10 cellular contexts compared by ENCODE assay signal in the genomic region with DNA sequence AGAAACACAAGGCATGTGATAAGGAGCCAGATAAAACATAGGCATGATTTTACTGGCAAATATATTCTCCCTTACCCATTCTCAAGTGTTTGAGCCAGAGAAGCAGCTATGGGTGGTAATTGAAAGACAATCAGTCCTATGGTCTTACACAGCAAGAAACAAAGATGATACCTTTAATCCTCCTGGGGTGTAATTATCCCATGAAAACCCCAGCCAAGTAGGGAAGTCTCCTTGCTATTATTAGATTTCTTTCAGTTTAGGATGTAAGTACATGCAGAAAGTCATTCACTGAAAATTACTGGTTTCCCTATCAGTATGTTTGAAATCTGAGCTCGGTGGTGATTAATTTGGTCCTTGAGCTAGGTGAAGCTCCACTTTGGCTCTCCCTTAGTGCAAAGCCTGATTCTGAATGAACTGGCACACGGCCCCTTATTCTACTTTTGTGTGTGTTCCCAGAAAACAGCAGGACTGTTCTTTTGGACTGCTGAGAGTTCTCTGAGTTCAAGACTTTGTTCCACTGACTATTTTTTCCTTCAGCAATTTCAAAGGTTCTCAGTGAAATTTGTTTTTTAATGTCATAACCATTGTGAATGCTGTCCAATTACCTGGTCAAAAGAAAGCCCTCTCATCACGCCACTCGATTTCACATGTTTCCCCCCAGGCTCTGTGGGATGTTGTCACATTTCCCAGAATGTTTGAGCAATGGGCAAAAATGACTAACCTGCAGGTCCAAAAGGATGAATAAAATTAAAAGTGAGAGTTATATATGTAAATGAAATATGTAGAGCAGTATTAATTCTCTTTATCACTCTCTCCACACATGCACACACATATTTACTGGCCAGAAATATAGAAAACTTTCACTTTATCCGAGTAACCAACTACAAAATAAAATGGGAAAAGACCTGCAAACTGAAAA.
DNase-seq lines count a peak whose midpoint lies in the region; ATAC-seq and TF ChIP-seq lines count a peak whose summit lies in the region.
"Had no signal": no experiment of that assay in that cellular context is flagged by ENCODE, and none has a peak within 500 bp of the region (broad histone marks: within the 10 kb centered on the region; RNA-seq: fewer than 3 reads in every experiment).

No MANE protein-coding gene starts in this region.

- H3K27me3 Mint-ChIP-seq in activated naive CD4-positive, alpha-beta T cell treated with anti-CD3 and anti-CD28 coated beads for 36 hours (ENCODE audit: low read depth): peaks cover 2% of the 10 kb centered on the region

- H3K4me3 Mint-ChIP-seq in activated naive CD4-positive, alpha-beta T cell treated with anti-CD3 and anti-CD28 coated beads for 36 hours: peak overlapping the region; percentile 39
- peak overlapping the region; percentile 8 for H3K4me3 Mint-ChIP-seq in stimulated activated effector memory CD8-positive, alpha-beta T cell treated with anti-CD3 and anti-CD28 coated beads, Interleukin-12 subunit alpha, Interleukin-12 subunit beta, amount 100 ng/mL, for 72 hours

- no peaks in the 10 kb centered on the region for H3K9me3 Mint-ChIP-seq in activated naive CD4-positive, alpha-beta T cell treated with anti-CD3 and anti-CD28 coated beads for 36 hours
- H3K9me3 Mint-ChIP-seq in stimulated activated effector memory CD8-positive, alpha-beta T cell treated with anti-CD3 and anti-CD28 coated beads, Interleukin-12 subunit alpha, Interleukin-12 subunit beta, amount 100 ng/mL, for 72 hours: no peaks in the 10 kb centered on the region

- peak; percentile 43 for DNase-seq in activated naive CD4-positive, alpha-beta T cell treated with anti-CD3 and anti-CD28 coated beads for 36 hours
- no peak for DNase-seq in activated naive CD4-positive, alpha-beta T cell treated with anti-CD3 and anti-CD28 coated beads, Interleukin-2, amount 50 U/mL, for 16 hours
- peak; percentile 79 to 91 for DNase-seq in NCI-H524 (lab: John Stamatoyannopoulos, UW)
- peak; percentile 59 for DNase-seq in choroid plexus epithelial cell (ENCODE audit: low read depth)
- DNase-seq in stimulated activated effector memory CD8-positive, alpha-beta T cell treated with anti-CD3 and anti-CD28 coated beads, Interleukin-12 subunit alpha, Interleukin-12 subunit beta, amount 100 ng/mL, for 72 hours (ENCODE audit: low spot score in 2 of 2): no peak
- no peak for DNase-seq in dedifferentiated amniotic fluid mesenchymal stem cell (ENCODE audit: extremely low spot score)
- DNase-seq in NAMALWA (ENCODE audit: low spot score): no peak
- DNase-seq in dermis blood vessel endothelial cell: no peak
- DNase-seq: activated effector memory CD4-positive, alpha-beta T cell treated with Interleukin-2 at 50 U/mL for 16 hours; Peyer's patch had no signal

- CTCF ChIA-PET in activated naive CD4-positive, alpha-beta T cell treated with anti-CD3 and anti-CD28 coated beads for 36 hours (lab: Charles Lee): interaction anchor here (1.1 to 1.5 kb wide), 3 partner anchors 34 to 248 kb away, joined by 4 to 5 read pairs (median 4); no protein-coding TSS in a partner anchor

- H3K4me3 ChIP-seq in choroid plexus epithelial cell (ENCODE audit: low read depth, low read length): no peak overlapping the region
- H3K4me3 ChIP-seq: Peyer's patch had no signal

- no peak for TF ChIP-seq CTCF in choroid plexus epithelial cell (conservative IDR thresholded peaks at IDR 0.05; ENCODE audit: low read depth, low read length)

- no peaks in the 10 kb centered on the region for H3K36me3 Mint-ChIP-seq in activated naive CD4-positive, alpha-beta T cell treated with anti-CD3 and anti-CD28 coated beads for 36 hours (ENCODE audit: low read depth)
- H3K36me3 Mint-ChIP-seq in stimulated activated effector memory CD8-positive, alpha-beta T cell treated with anti-CD3 and anti-CD28 coated beads, Interleukin-12 subunit alpha, Interleukin-12 subunit beta, amount 100 ng/mL, for 72 hours: no peaks in the 10 kb centered on the region

- H3K4me1 Mint-ChIP-seq in activated naive CD4-positive, alpha-beta T cell treated with anti-CD3 and anti-CD28 coated beads for 36 hours (ENCODE audit: low read depth): peaks cover 39% of the 10 kb centered on the region
- H3K4me1 Mint-ChIP-seq in stimulated activated effector memory CD8-positive, alpha-beta T cell treated with anti-CD3 and anti-CD28 coated beads, Interleukin-12 subunit alpha, Interleukin-12 subunit beta, amount 100 ng/mL, for 72 hours: peaks cover 23% of the 10 kb centered on the region

- peak; percentile 61 for ATAC-seq in stimulated activated effector memory CD8-positive, alpha-beta T cell treated with anti-CD3 and anti-CD28 coated beads, Interleukin-12 subunit alpha, Interleukin-12 subunit beta, amount 100 ng/mL, for 72 hours

- intact Hi-C loops in activated naive CD4-positive, alpha-beta T cell treated with anti-CD3 and anti-CD28 coated beads for 36 hours (cut with micrococcal nuclease): loop anchor here (1.0 to 2.0 kb wide), 5 partner anchors 8 to 312 kb away; no protein-coding TSS in a partner anchor

- peak overlapping the region; percentile 84 for H3K27ac Mint-ChIP-seq in activated naive CD4-positive, alpha-beta T cell treated with anti-CD3 and anti-CD28 coated beads for 36 hours
- no peak overlapping the region for H3K27ac Mint-ChIP-seq in stimulated activated effector memory CD8-positive, alpha-beta T cell treated with anti-CD3 and anti-CD28 coated beads, Interleukin-12 subunit alpha, Interleukin-12 subunit beta, amount 100 ng/mL, for 72 hours

Comparison
In these comparisons a context has a peak if more than half of its experiments do, and no peak if none do; other contexts are left out.
1. DNase-seq: peak in activated naive CD4-positive, alpha-beta T cell treated with anti-CD3 and anti-CD28 coated beads for 36 hours (single experiment), NCI-H524 (2 of 2) and choroid plexus epithelial cell (single experiment); none in activated naive CD4-positive, alpha-beta T cell treated with anti-CD3 and anti-CD28 coated beads, Interleukin-2, amount 50 U/mL, for 16 hours (single experiment), stimulated activated effector memory CD8-positive, alpha-beta T cell treated with anti-CD3 and anti-CD28 coated beads, Interleukin-12 subunit alpha, Interleukin-12 subunit beta, amount 100 ng/mL, for 72 hours (0 of 2), dedifferentiated amniotic fluid mesenchymal stem cell (single experiment), NAMALWA (single experiment) and dermis blood vessel endothelial cell (single experiment).